Comparison of ENCODE assay signal across 12 cellular contexts in the genomic region with DNA sequence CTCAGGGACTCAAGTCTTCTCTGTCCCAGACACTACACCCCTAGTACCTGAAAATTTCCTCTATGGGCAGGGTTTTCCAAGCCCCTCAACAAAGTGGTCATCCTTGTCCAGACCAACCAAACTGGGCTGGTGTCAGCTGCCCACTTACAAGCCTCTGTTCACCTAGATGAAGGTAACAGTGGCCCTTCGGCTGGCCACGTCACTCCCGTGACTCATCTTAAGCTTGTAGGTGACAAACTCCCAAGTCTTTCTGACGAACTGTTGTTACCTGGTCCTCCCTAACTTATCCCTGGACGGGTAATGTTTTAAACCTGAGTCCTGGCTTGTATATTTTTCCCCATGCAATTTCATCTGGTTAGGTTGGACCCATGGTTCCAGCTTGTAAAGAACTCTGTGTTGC. TPM values are rescaled to one million over a fixed set of nuclear protein-coding genes. Genes with fewer than 3 reads are reported as not detected.
DNase-seq lines count a peak whose midpoint lies in the region; ATAC-seq and TF ChIP-seq lines count a peak whose summit lies in the region.
"Had no signal": no experiment of that assay in that cellular context is flagged by ENCODE, and none has a peak within 500 bp of the region (broad histone marks: within the 10 kb centered on the region; RNA-seq: fewer than 3 reads in every experiment).

No MANE protein-coding gene starts in this region.

- TF ChIP-seq CTCF in CD4-positive, alpha-beta T cell (IDR thresholded peaks at IDR 0.05) = no peak

- H3K4me1 ChIP-seq in NT2/D1 (ENCODE audit: insufficient read depth, insufficient read length) (peaks cover 17% of the 10 kb centered on the region), esophagus (ENCODE audit: control insufficient read depth in 2 of 2, insufficient read depth in 2 of 2, low read length in 1 of 2) (peaks cover 6 to 12% of the 10 kb centered on the region in 2 donors), rectal smooth muscle tissue (ENCODE audit: control insufficient read depth, insufficient read depth, low read length) (peaks cover 21% of the 10 kb centered on the region)

- H3K9ac ChIP-seq in NT2/D1 (ENCODE audit: insufficient read length, low read depth) = peak overlapping the region; percentile 44
- H3K9ac ChIP-seq in rectal smooth muscle tissue (ENCODE audit: low read length) = no peak overlapping the region

- POLR2A ChIA-PET in CD4-positive, alpha-beta T cell (lab: Charles Lee) = interaction anchor here (0.8 kb wide), 1 partner anchor 10 kb away, joined by 3 read pairs; no protein-coding TSS in a partner anchor

- H3K4me3 Mint-ChIP-seq in CD4-positive, alpha-beta T cell = peak overlapping the region; percentile 74

- H3K4me1 Mint-ChIP-seq in CD4-positive, alpha-beta T cell (ENCODE audit: low read depth) = peaks cover 83% of the 10 kb centered on the region

- no peaks in the 10 kb centered on the region for H3K27me3 ChIP-seq in CD4-positive, alpha-beta T cell (ENCODE audit: control insufficient read depth, insufficient read depth, low read length)
- H3K27me3 ChIP-seq in NT2/D1 (ENCODE audit: insufficient read depth, insufficient read length) (peaks cover 2% of the 10 kb centered on the region), esophagus (ENCODE audit: control insufficient read depth in 1 of 2, insufficient read depth in 2 of 2, low read length in 2 of 2) (no peaks in the 10 kb centered on the region), rectal smooth muscle tissue (ENCODE audit: control insufficient read depth, insufficient read depth, low read length) (no peaks in the 10 kb centered on the region)

- H3K9me3 ChIP-seq in CD4-positive, alpha-beta T cell (ENCODE audit: control insufficient read depth, low read length) = no peaks in the 10 kb centered on the region
- no peaks in the 10 kb centered on the region for H3K9me3 ChIP-seq in NT2/D1 (ENCODE audit: insufficient read depth, low read length)
- no peaks in the 10 kb centered on the region for H3K9me3 ChIP-seq in esophagus (ENCODE audit: control insufficient read depth in 2 of 2, insufficient read depth in 1 of 2, low read depth in 1 of 2, low read length in 1 of 2)

- no peaks in the 10 kb centered on the region for H3K27me3 Mint-ChIP-seq in CD4-positive, alpha-beta T cell

- intact Hi-C loops in CD4-positive, alpha-beta T cell (cut with DNase I, micrococcal nuclease) = no loop called here

- H3K9me3 Mint-ChIP-seq in CD4-positive, alpha-beta T cell = no peaks in the 10 kb centered on the region

- no peak for ATAC-seq in CD4-positive, alpha-beta T cell (ENCODE audit: poor library complexity)
- no peak for ATAC-seq in HG03025 (IDR thresholded peaks at IDR 0.05; ENCODE audit: low FRiP score, unreplicated experiment)

- H3K4me3 ChIP-seq in NT2/D1 (ENCODE audit: insufficient read length, low read depth) (no peak overlapping the region), esophagus (ENCODE audit: low read depth in 1 of 2, low read length in 2 of 2) (no peak overlapping the region), rectal smooth muscle tissue (ENCODE audit: low read length) (no peak overlapping the region)

- DNase-seq in CD4-positive, alpha-beta T cell = no peak
- DNase-seq in NT2/D1 (ENCODE audit: low read depth, low spot score) (no peak), LoVo (ENCODE audit: low spot score) (no peak), NOMO-1 (lab: John Stamatoyannopoulos, UW; ENCODE audit: unreplicated experiment in 2 of 2) (no peak), iPS-NIHi7 (ENCODE audit: extremely low spot score) (no peak)
- DNase-seq: NCI-H446 had no signal

- H3K36me3 ChIP-seq in NT2/D1 (ENCODE audit: insufficient read depth, insufficient read length, low read length) (no peaks in the 10 kb centered on the region), esophagus (ENCODE audit: control insufficient read depth in 2 of 2, insufficient read depth in 2 of 2, low read length in 1 of 2) (no peaks in the 10 kb centered on the region), rectal smooth muscle tissue (ENCODE audit: control insufficient read depth, insufficient read depth, low read length) (no peaks in the 10 kb centered on the region)

- peak overlapping the region; percentile 97 for H3K27ac Mint-ChIP-seq in CD4-positive, alpha-beta T cell

- no peak overlapping the region for H3K27ac ChIP-seq in CD4-positive, alpha-beta T cell (ENCODE audit: low read depth, low read length)
- H3K27ac ChIP-seq in esophagus (ENCODE audit: low read depth in 2 of 2, low read length in 1 of 2) (peak overlapping the region; percentile 12 to 73), rectal smooth muscle tissue (ENCODE audit: low read depth, low read length) (peak overlapping the region; percentile 94)

- WGBS in esophagus, 2 donors = 83 to 90% methylated on average over 5 of the region's 5 CpGs

- CTCF ChIA-PET in CD4-positive, alpha-beta T cell (lab: Charles Lee) = interaction anchor here (0.7 to 1.3 kb wide), 3 partner anchors 12 to 97 kb away, joined by 3 to 5 read pairs (median 3); partner anchors contain the start of gene DDX6

- H3K36me3 Mint-ChIP-seq in CD4-positive, alpha-beta T cell (ENCODE audit: low read depth) = peaks cover 27% of the 10 kb centered on the region

RNA-seq across cellular contexts. Expression of gene CXCR5, which starts 4.7 kb away (rescaled TPM):
- 10 to 100 TPM; 13.2 to 14.3 TPM for total RNA-seq in CD4-positive, alpha-beta T cell
- polyA plus RNA-seq in esophagus = under 1 TPM; 0.11 to 0.18 TPM
- total RNA-seq: bronchial epithelial cell, myocyte, Right ventricle myocardium inferior had no signal

RNA-seq across cellular contexts. Expression of gene BCL9L, which starts 37.3 kb away (rescaled TPM):
- 100 to 1,000 TPM; 326 to 332 TPM for total RNA-seq in CD4-positive, alpha-beta T cell
- 10 to 100 TPM in 1 of 2 donors, 1 to 10 TPM in 1; 8.5 to 30.4 TPM for polyA plus RNA-seq in esophagus
